ENCODE assay signal across 1 cellular context in genomic region chr5:53291047-53291446, GRCh38.
TF ChIP-seq lines count a peak whose summit lies in the region.

No MANE protein-coding gene starts in this region.

TF ChIP-seq in IMR-90, 13 proteins besides CTCF, POLR2A, EP300 and RAD21:
- TF ChIP-seq, protein P1, sequence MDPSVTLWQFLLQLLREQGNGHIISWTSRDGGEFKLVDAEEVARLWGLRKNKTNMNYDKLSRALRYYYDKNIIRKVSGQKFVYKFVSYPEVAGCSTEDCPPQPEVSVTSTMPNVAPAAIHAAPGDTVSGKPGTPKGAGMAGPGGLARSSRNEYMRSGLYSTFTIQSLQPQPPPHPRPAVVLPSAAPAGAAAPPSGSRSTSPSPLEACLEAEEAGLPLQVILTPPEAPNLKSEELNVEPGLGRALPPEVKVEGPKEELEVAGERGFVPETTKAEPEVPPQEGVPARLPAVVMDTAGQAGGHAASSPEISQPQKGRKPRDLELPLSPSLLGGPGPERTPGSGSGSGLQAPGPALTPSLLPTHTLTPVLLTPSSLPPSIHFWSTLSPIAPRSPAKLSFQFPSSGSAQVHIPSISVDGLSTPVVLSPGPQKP (IDR thresholded peaks at IDR 0.05; ENCODE audit: borderline replicate concordance, low read depth, low read length) = no peak
- TF ChIP-seq SMC3 (IDR thresholded peaks at IDR 0.05; ENCODE audit: low read depth, low read length) = no peak
- no peak for TF ChIP-seq MAZ (IDR thresholded peaks at IDR 0.05; ENCODE audit: borderline replicate concordance, low read depth, low read length)
- TF ChIP-seq RFX5 (IDR thresholded peaks at IDR 0.05; ENCODE audit: low read depth, low read length) = no peak
- TF ChIP-seq BHLHE40 (IDR thresholded peaks at IDR 0.05; ENCODE audit: low read depth, low read length) = no peak
- TF ChIP-seq RCOR1 (IDR thresholded peaks at IDR 0.05; ENCODE audit: insufficient replicate concordance, low read length) = no peak
- TF ChIP-seq, protein P2, sequence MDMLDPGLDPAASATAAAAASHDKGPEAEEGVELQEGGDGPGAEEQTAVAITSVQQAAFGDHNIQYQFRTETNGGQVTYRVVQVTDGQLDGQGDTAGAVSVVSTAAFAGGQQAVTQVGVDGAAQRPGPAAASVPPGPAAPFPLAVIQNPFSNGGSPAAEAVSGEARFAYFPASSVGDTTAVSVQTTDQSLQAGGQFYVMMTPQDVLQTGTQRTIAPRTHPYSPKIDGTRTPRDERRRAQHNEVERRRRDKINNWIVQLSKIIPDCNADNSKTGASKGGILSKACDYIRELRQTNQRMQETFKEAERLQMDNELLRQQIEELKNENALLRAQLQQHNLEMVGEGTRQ (IDR thresholded peaks at IDR 0.05; ENCODE audit: low read depth, low read length) = no peak
- no peak for TF ChIP-seq CHD1 (IDR thresholded peaks at IDR 0.05; ENCODE audit: low read depth, low read length)
- TF ChIP-seq CEBPB (IDR thresholded peaks at IDR 0.05; ENCODE audit: low read depth, low read length) = no peak
- TF ChIP-seq NFE2L2 (IDR thresholded peaks at IDR 0.05; ENCODE audit: low read depth, low read length) = no peak
- no peak for TF ChIP-seq MAFK (IDR thresholded peaks at IDR 0.05; ENCODE audit: low read depth, low read length)
- TF ChIP-seq FOS (IDR thresholded peaks at IDR 0.05; ENCODE audit: low read depth, low read length) = no peak
